In genomic region chr7:134290286-134290685, GRCh38 we compare ENCODE assay signal across 16 cellular contexts. TPM values are rescaled to one million over a fixed set of nuclear protein-coding genes. Genes with fewer than 3 reads are reported as not detected.
A peak's percentile ranks its signal among the peaks of the same experiment; 100 is the strongest.
DNase-seq lines count a peak whose midpoint lies in the region; ATAC-seq and TF ChIP-seq lines count a peak whose summit lies in the region.
"Had no signal": no experiment of that assay in that cellular context is flagged by ENCODE, and none has a peak within 500 bp of the region (broad histone marks: within the 10 kb centered on the region; RNA-seq: fewer than 3 reads in every experiment).

No MANE protein-coding gene starts in this region.

- no peaks in the 10 kb centered on the region for H3K9me2 ChIP-seq in SK-N-SH

- no peak for TF ChIP-seq CTCF in SK-N-SH (IDR thresholded peaks at IDR 0.05)
- TF ChIP-seq CTCF in fibroblast of mammary gland (conservative IDR thresholded peaks at IDR 0.05; ENCODE audit: control insufficient read depth, insufficient read depth, low read depth, low read length): no peak
- TF ChIP-seq CTCF in omental fat pad (IDR thresholded peaks at IDR 0.05): no peak

- 78% methylated on average over 3 of the region's 3 CpGs for WGBS in SK-N-SH (ENCODE audit: low lambda C conversion rate)

- H3K4me1 ChIP-seq in SK-N-SH (ENCODE audit: control insufficient read depth in 1 of 2, insufficient read depth in 2 of 2, low read depth in 1 of 2, low read length in 1 of 2): peaks cover 0 to 5% of the 10 kb centered on the region in 2 experiments; a peak in 2 of 4 replicates
- H3K4me1 ChIP-seq: ascending aorta, suprapubic skin had no signal

- H3K4me2 ChIP-seq in SK-N-SH: no peak overlapping the region
- H3K4me2 ChIP-seq: GM23338 had no signal

- TF ChIP-seq EP300 in SK-N-SH (IDR thresholded peaks at IDR 0.05; ENCODE audit: borderline replicate concordance in 1 of 2, low read depth in 1 of 2, low read length in 1 of 2): no peak

- no peaks in the 10 kb centered on the region for H4K20me1 ChIP-seq in SK-N-SH (ENCODE audit: insufficient read depth)

- CTCF ChIA-PET in SK-N-SH (lab: Yijun Ruan, JAX) (interaction anchor here (0.9 to 1.5 kb wide), 3 partner anchors 26 to 149 kb away, joined by 3 to 4 read pairs (median 3); partner anchors contain the start of gene SLC35B4), HEK293T (lab: Yijun Ruan, JAX) (no interaction called here)

- peak; percentile 10 for DNase-seq in GM04503 (ENCODE audit: low read depth)
- no peak for DNase-seq in SK-N-SH
- peak; percentile 54 for DNase-seq in fibroblast of mammary gland (ENCODE audit: low read depth)
- DNase-seq in omental fat pad (ENCODE audit: low spot score): no peak
- DNase-seq in HEK293T (ENCODE audit: extremely low spot score): no peak
- DNase-seq in DMS153 (lab: John Stamatoyannopoulos, UW): no peak
- DNase-seq in activated CD4-positive, alpha-beta T cell treated with anti-CD3 and anti-CD28 coated beads for 4 hours: no peak
- DNase-seq: activated gamma-delta T cell treated with Interleukin-2 at 50 U/mL for 16 hours, gastrocnemius medialis, right cardiac atrium, RPMI8226 had no signal

- peak; percentile 87 for ATAC-seq in omental fat pad (ENCODE audit: low FRiP score)
- ATAC-seq in GM18907 (IDR thresholded peaks at IDR 0.05; ENCODE audit: unreplicated experiment): no peak
- ATAC-seq: activated CD4-positive, CD25-positive, alpha-beta regulatory T cell treated with anti-CD3 and anti-CD28 coated beads, Interleukin-2, amount 50 U/mL, for 24 hours; gastrocnemius medialis; GM23338 had no signal

- H3K27me3 ChIP-seq in SK-N-SH (ENCODE audit: insufficient read depth): no peaks in the 10 kb centered on the region
- H3K27me3 ChIP-seq: ascending aorta, gastrocnemius medialis, suprapubic skin had no signal

- H3K27ac ChIP-seq in SK-N-SH (ENCODE audit: low read depth in 2 of 2, low read length in 1 of 2): no peak overlapping the region
- H3K27ac ChIP-seq: ascending aorta, gastrocnemius medialis, suprapubic skin had no signal

- POLR2A ChIA-PET in SK-N-SH (lab: Yijun Ruan, JAX) (no interaction called here), HEK293T (lab: Yijun Ruan, JAX) (no interaction called here)

- no peaks in the 10 kb centered on the region for H3K9me3 ChIP-seq in SK-N-SH
- H3K9me3 ChIP-seq: ascending aorta, gastrocnemius medialis, suprapubic skin had no signal

- no peak overlapping the region for H3K9ac ChIP-seq in SK-N-SH

- H3K4me3 ChIP-seq in SK-N-SH (ENCODE audit: low read depth in 2 of 2, low read length in 1 of 2) (no peak overlapping the region), fibroblast of mammary gland (ENCODE audit: control insufficient read depth, low read depth, low read length) (no peak overlapping the region)
- H3K4me3 ChIP-seq: ascending aorta, gastrocnemius medialis, GM23338, suprapubic skin had no signal

- no peak overlapping the region for H2AFZ ChIP-seq in SK-N-SH (ENCODE audit: low read depth)
- H2AFZ ChIP-seq: GM23338 had no signal

- no peak for TF ChIP-seq RAD21 in SK-N-SH (IDR thresholded peaks at IDR 0.05; ENCODE audit: low read length)

- H3K36me3 ChIP-seq in SK-N-SH (replicated peaks in 1 of 2; ENCODE audit: control insufficient read depth in 1 of 2, insufficient read depth in 2 of 2, low read length in 1 of 2): peaks cover 16 to 41% of the 10 kb centered on the region in 2 experiments

- no peaks in the 10 kb centered on the region for H3F3A ChIP-seq in SK-N-SH (replicated peaks; ENCODE audit: insufficient read depth)

- H3K79me2 ChIP-seq in SK-N-SH (ENCODE audit: insufficient read depth): no peaks in the 10 kb centered on the region

TF ChIP-seq in SK-N-SH, 30 proteins besides CTCF, POLR2A, EP300 and RAD21:
- TF ChIP-seq SMC3 (IDR thresholded peaks at IDR 0.05; ENCODE audit: low read depth, low read length) (no peak), TCF12 (IDR thresholded peaks at IDR 0.05) (peak; percentile 23; the same call in 1 of the 2 replicates)

TF ChIP-seq in HEK293T, 16 proteins besides CTCF, POLR2A, EP300 and RAD21:
- TF ChIP-seq SUZ12 (IDR thresholded peaks at IDR 0.05): no peak
- TF ChIP-seq LEF1 (IDR thresholded peaks at IDR 0.05; ENCODE audit: borderline replicate concordance): no peak
- no peak for TF ChIP-seq L3MBTL2 (conservative IDR thresholded peaks at IDR 0.05)
- no peak for TF ChIP-seq FOXK2 (IDR thresholded peaks at IDR 0.05)
- TF ChIP-seq HDGF (IDR thresholded peaks at IDR 0.05; ENCODE audit: borderline replicate concordance): no peak
- no peak for TF ChIP-seq NFRKB (IDR thresholded peaks at IDR 0.05)
- no peak for TF ChIP-seq SP1 (IDR thresholded peaks at IDR 0.05)
- TF ChIP-seq TARDBP (IDR thresholded peaks at IDR 0.05): no peak

RNA-seq across cellular contexts. Expression of gene SLC35B4, which starts 26.4 kb away (rescaled TPM):
- polyA plus RNA-seq in SK-N-SH (2012; rRNA removed): 19.3 and 24.9 TPM in 2 replicates
- polyA plus RNA-seq in SK-N-SH (2012; cell fraction: cytosol; rRNA removed): 17.4 and 21.4 TPM in 2 replicates
- 39.8 and 45.2 TPM in 2 replicates for polyA plus RNA-seq in SK-N-SH (2012; cell fraction: nucleus; rRNA removed)
- 10 to 100 TPM in 2 of 4 donors, 1 to 10 TPM in 2; 9.6 to 14.9 (median 10.9) TPM for total RNA-seq in omental fat pad

Comparison
In these comparisons a context has a peak if more than half of its experiments do, and no peak if none do; other contexts are left out.
1. DNase-seq: peak in GM04503 (single experiment) and fibroblast of mammary gland (single experiment); none in SK-N-SH (single experiment), omental fat pad (single experiment), HEK293T (single experiment), DMS153 (single experiment) and activated CD4-positive, alpha-beta T cell treated with anti-CD3 and anti-CD28 coated beads for 4 hours (0 of 2).